ENCODE assay signal across 8 cellular contexts in the genomic region with DNA sequence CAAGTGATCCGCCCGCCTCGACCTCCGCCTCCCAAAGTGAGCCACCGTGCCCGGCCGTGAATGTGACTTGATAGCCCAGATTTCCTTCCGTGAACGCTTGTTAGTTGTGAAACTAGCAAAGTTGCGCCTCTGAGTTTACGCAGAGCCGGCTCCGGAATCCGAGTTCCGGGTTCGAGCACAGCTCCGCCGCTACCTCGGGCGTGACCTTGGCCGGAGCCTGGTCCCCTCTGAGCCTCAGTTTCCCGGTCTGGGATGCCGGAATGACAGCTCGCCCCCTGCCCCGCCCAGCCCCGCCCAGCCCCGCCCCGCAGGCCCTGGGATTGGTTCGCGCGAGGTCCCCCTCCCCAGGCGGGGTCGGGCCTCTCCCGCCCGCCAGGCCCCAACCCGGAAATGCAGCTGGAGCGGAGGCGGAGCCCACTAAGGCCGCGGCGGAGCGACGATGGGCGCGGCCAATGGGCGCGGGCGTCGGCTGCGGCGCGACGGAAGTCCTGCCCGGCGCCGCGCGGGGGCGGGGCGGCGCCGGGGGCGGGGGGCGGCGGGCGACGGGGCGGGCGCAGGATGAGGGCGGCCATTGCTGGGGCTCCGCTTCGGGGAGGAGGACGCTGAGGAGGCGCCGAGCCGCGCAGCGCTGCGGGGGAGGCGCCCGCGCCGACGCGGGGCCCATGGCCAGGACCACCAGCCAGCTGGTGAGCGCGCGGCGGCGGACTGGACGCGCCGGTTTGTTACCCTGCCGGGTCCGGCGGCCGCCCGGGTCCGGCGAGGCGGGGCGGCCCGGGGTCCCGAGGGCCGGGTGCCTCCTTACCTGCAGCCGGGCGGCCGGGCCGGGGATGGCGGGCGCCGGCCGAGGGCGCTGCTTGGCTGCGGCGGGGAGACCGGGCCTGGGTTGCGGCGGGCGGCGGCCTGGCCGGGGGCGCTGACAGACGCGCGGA. TPM values are rescaled to one million over a fixed set of nuclear protein-coding genes. Genes with fewer than 3 reads are reported as not detected.
DNase-seq lines count a peak whose midpoint lies in the region; ATAC-seq, FAIRE-seq and TF ChIP-seq lines count a peak whose summit lies in the region.

A gene (plus strand): TSS at position 571 of the 929 bp plus-strand sequence. CDS start 92 bp downstream, at position 663.

- no peaks in the 10 kb centered on the region for H3K27me3 ChIP-seq in heart left ventricle
- H3K27me3 ChIP-seq in upper lobe of left lung, result no peaks in the 10 kb centered on the region

- TF ChIP-seq POLR2A in GM12891 (IDR thresholded peaks at IDR 0.05; ENCODE audit: low read depth, low read length) (0 out of 2 replicates have a peak, but pooled peaks have one; percentile 35), heart left ventricle (IDR thresholded peaks at IDR 0.05) (peak in 1 of 2 donors; percentile 50), upper lobe of left lung (IDR thresholded peaks at IDR 0.05) (peak in 3 of 4 donors; percentile 17 to 62 (median 20))

- H3K9me3 ChIP-seq in heart left ventricle (no peaks in the 10 kb centered on the region), upper lobe of left lung (no peaks in the 10 kb centered on the region)

- WGBS in adipose tissue, 3 donors, result 0 to 1% (median 1%) methylated on average over 89 to 121 of the region's 126 CpGs
- WGBS in heart left ventricle, 4 donors, result 0 to 1% (median 1%) methylated on average over 14 to 126 of the region's 126 CpGs
- WGBS in upper lobe of left lung, 2 donors, result 0 to 1% methylated on average over 7 to 21 of the region's 126 CpGs

- H3K36me3 ChIP-seq in heart left ventricle, result peaks cover 0 to 8% (median 0%) of the 10 kb centered on the region in 9 donors
- H3K36me3 ChIP-seq in upper lobe of left lung, result no peaks in the 10 kb centered on the region

- ATAC-seq in HG02840 (IDR thresholded peaks at IDR 0.05; ENCODE audit: low FRiP score, unreplicated experiment) (peak; percentile 75), T-cell (replicated peaks in 1 of 4) (peak; percentile 86 to 94 (median 93)), heart left ventricle (peak; percentile 90 to 96 (median 94)), upper lobe of left lung (ENCODE audit: low FRiP score in 2 of 2) (peak; percentile 92 to 95)

- H3K27ac ChIP-seq in adipose tissue (ENCODE audit: low read depth, low read length) (peak within 1 kb of the TSS; percentile 48), heart left ventricle (peak within 1 kb of the TSS; percentile 70 to 95 (median 91)), upper lobe of left lung (peak within 1 kb of the TSS; percentile 87 to 94 (median 92))

- DNase-seq in GM12891 (ENCODE audit: insufficient read length, low spot score), result peak; percentile 94
- peak; percentile 93 for DNase-seq in NCI-H1436 (lab: John Stamatoyannopoulos, UW)
- peak; percentile 85 to 97 (median 94) for DNase-seq in T-cell
- peak; percentile 95 to 98 (median 96) for DNase-seq in heart left ventricle
- peak; percentile 98 for DNase-seq in posterior vena cava (ENCODE audit: low spot score)
- DNase-seq in upper lobe of left lung, result peak; percentile 95 to 98

- H3K4me3 ChIP-seq in heart left ventricle (peak within 1 kb of the TSS; percentile 64 to 93 (median 79)), upper lobe of left lung (peak within 1 kb of the TSS; percentile 65 to 95 (median 74))

- POLR2A ChIA-PET in T-cell (lab: Charles Lee), result interaction anchor here in 1 of 2 donors (0.6 to 0.9 kb wide), 2 partner anchors 17 to 18 kb away, joined by 3 read pairs; no protein-coding TSS in a partner anchor

- CTCF ChIA-PET in T-cell (lab: Charles Lee), result interaction anchor here in 1 of 2 donors (0.6 to 1.0 kb wide), 2 partner anchors 17 to 755 kb away, joined by 4 to 6 read pairs; a partner anchor contains a TSS

- TF ChIP-seq CTCF in heart left ventricle (IDR thresholded peaks at IDR 0.05) (no peak), upper lobe of left lung (IDR thresholded peaks at IDR 0.05) (peak in 4 of 6 experiments; percentile 20 to 37 (median 28))

- H3K4me1 ChIP-seq in heart left ventricle, result peaks cover 4 to 61% (median 36%) of the 10 kb centered on the region in 12 donors
- H3K4me1 ChIP-seq in upper lobe of left lung, result peaks cover 37 to 57% (median 40%) of the 10 kb centered on the region in 4 donors

- H3K9me3 Mint-ChIP-seq in T-cell, result no peaks in the 10 kb centered on the region

- peak; percentile 88 for FAIRE-seq in GM12891 (lab: Jason Lieb, UNC)

- peak within 1 kb of the TSS; percentile 83 to 86 (median 84) for H3K4me3 Mint-ChIP-seq in T-cell

- H3K36me3 Mint-ChIP-seq in T-cell, result no peaks in the 10 kb centered on the region

- H3K4me1 Mint-ChIP-seq in T-cell, result peaks cover 48 to 51% (median 48%) of the 10 kb centered on the region in 3 donors

- peak within 1 kb of the TSS; percentile 89 to 90 for H3K27ac Mint-ChIP-seq in T-cell

- H3K27me3 Mint-ChIP-seq in T-cell, result no peaks in the 10 kb centered on the region

- TF ChIP-seq EP300 in upper lobe of left lung (IDR thresholded peaks at IDR 0.05), result no peak

- intact Hi-C loops in heart left ventricle (cut with DNase I) (loop anchor here in 1 of 10 donors (1.0 to 2.0 kb wide), 2 partner anchors 19 to 23 kb away; no protein-coding TSS in a partner anchor), posterior vena cava (cut with DNase I) (no loop called here)

TF ChIP-seq in GM12891, 5 proteins besides CTCF, POLR2A, EP300 and RAD21:
- TF ChIP-seq TAF1 (IDR thresholded peaks at IDR 0.05; ENCODE audit: low read depth, low read length) (peak; percentile 34; the same call in 1 of the 2 replicates), POU2F2 (IDR thresholded peaks at IDR 0.05; ENCODE audit: low read depth, low read length) (no peak), PAX5 (IDR thresholded peaks at IDR 0.05; ENCODE audit: insufficient read depth, low read length, severe bottlenecking) (no peak), POLR2AphosphoS5 (IDR thresholded peaks at IDR 0.05; ENCODE audit: low read depth, low read length) (no peak), SPI1 (IDR thresholded peaks at IDR 0.05; ENCODE audit: low read depth, low read length) (no peak)

RNA-seq across cellular contexts. Expression of the gene that starts here (rescaled TPM):
- polyA plus RNA-seq in GM12891 (2012; ENCODE audit: low read depth, missing spikeins), result 12.6 TPM
- total RNA-seq in T-cell (10 to 100 TPM; 49.8 to 68.4 (median 67.3) TPM), heart left ventricle (10 to 100 TPM; 29.1 to 54.1 (median 40.4) TPM), posterior vena cava (10 to 100 TPM; 36.8 to 40.1 TPM), upper lobe of left lung (10 to 100 TPM; 39.4 to 83.1 (median 67.2) TPM)
- polyA plus RNA-seq in adipose tissue (10 to 100 TPM; 10.6 to 19.0 (median 15.0) TPM), heart left ventricle (10 to 100 TPM; 12.3 to 32.3 TPM)

Comparison
In these comparisons a context has a peak if more than half of its experiments do, and no peak if none do; other contexts are left out.
1. Peak in every context shown above with its lines: DNase-seq, ATAC-seq, H3K4me3 ChIP-seq and H3K27ac ChIP-seq.
2. CTCF ChIP-seq: peak in upper lobe of left lung (4 of 6); none in heart left ventricle (0 of 12).